ENCODE assay signal across 4 cellular contexts in the genomic region with DNA sequence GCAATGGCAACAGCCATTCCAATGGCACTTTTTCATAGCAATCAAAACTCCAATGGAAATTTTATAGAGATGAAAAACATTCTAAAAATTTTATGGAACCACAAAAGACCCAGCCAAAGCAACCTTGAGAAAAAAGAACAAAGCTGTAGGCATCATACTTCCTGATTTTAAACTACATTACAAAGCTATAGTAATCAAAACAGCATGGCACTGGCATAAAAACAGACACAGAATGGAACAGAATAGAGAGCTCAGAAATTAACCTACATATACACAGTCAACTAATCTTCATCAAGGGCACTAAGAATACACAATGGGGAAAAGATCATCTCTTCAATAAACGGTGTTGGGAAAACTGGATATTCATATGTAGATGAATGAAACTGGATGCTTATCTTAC.
TF ChIP-seq lines count a peak whose summit lies in the region.

No MANE protein-coding gene starts in this region.

TF ChIP-seq in HCT116, 20 proteins besides CTCF, POLR2A, EP300 and RAD21:
- no peak for TF ChIP-seq EZH2 (IDR thresholded peaks at IDR 0.05)
- TF ChIP-seq CBX3 (IDR thresholded peaks at IDR 0.05; ENCODE audit: low read depth), result peak; percentile 43; the same call in 1 of the 2 replicates

TF ChIP-seq in HEK293, 187 proteins besides CTCF, POLR2A, EP300 and RAD21:
- TF ChIP-seq HOXC10 (CRISPR knock-in tag; IDR thresholded peaks at IDR 0.05) (no peak), SETDB1 (IDR thresholded peaks at IDR 0.05; ENCODE audit: insufficient read length, low read length) (peak; percentile 81), ZNF19 (tag by site-specific recombination; IDR thresholded peaks at IDR 0.05; ENCODE audit: low read depth) (no peak), ZNF175 (tag by site-specific recombination; IDR thresholded peaks at IDR 0.05) (no peak), ZNF350 (tag by site-specific recombination; IDR thresholded peaks at IDR 0.05) (no peak), ZNF37A (tag by site-specific recombination; IDR thresholded peaks at IDR 0.05) (no peak), GLI2 (tag by site-specific recombination; IDR thresholded peaks at IDR 0.05; ENCODE audit: borderline replicate concordance, low read depth) (no peak), ZNF623 (tag by site-specific recombination; IDR thresholded peaks at IDR 0.05) (no peak)
- TF ChIP-seq, protein P1, sequence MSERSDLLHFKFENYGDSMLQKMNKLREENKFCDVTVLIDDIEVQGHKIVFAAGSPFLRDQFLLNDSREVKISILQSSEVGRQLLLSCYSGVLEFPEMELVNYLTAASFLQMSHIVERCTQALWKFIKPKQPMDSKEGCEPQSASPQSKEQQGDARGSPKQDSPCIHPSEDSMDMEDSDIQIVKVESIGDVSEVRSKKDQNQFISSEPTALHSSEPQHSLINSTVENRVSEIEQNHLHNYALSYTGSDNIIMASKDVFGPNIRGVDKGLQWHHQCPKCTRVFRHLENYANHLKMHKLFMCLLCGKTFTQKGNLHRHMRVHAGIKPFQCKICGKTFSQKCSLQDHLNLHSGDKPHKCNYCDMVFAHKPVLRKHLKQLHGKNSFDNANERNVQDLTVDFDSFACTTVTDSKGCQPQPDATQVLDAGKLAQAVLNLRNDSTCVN (tag by site-specific recombination; optimal IDR thresholded peaks at IDR 0.05), result no peak
- TF ChIP-seq, protein P2, sequence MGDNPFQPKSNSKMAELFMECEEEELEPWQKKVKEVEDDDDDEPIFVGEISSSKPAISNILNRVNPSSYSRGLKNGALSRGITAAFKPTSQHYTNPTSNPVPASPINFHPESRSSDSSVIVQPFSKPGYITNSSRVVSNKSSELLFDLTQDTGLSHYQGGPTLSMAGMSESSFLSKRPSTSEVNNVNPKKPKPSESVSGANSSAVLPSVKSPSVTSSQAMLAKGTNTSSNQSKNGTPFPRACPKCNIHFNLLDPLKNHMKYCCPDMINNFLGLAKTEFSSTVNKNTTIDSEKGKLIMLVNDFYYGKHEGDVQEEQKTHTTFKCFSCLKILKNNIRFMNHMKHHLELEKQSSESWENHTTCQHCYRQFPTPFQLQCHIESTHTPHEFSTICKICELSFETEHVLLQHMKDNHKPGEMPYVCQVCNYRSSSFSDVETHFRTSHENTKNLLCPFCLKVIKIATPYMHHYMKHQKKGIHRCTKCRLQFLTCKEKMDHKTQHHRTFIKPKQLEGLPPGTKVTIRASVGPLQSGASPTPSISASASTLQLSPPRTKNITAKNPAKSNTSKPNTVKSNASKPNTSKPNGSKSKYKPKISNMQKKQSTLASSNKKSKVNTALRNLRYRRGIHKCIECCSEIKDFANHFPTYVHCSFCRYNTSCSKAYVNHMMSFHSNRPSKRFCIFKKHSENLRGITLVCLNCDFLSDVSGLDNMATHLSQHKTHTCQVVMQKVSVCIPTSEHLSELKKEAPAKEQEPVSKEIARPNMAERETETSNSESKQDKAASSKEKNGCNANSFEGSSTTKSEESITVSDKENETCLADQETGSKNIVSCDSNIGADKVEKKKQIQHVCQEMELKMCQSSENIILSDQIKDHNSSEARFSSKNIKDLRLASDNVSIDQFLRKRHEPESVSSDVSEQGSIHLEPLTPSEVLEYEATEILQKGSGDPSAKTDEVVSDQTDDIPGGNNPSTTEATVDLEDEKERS (tag by site-specific recombination; IDR thresholded peaks at IDR 0.05), result peak; percentile 89; the same call in 1 of the 2 replicates

TF ChIP-seq in K562, 482 proteins besides CTCF, POLR2A, EP300 and RAD21:
- TF ChIP-seq HNRNPH1 (optimal IDR thresholded peaks at IDR 0.05; ENCODE audit: low read depth, low read length) (no peak), TRIM28 (IDR thresholded peaks at IDR 0.05) (peak; percentile 54; the same call in 1 of the 2 replicates), BCOR (IDR thresholded peaks at IDR 0.05) (peak; percentile 29; the same call in 1 of the 2 replicates), ADNP (tag; IDR thresholded peaks at IDR 0.05) (no peak), FOXK2 (conservative IDR thresholded peaks at IDR 0.05 in 1 of 2, IDR thresholded peaks at IDR 0.05 in 1 of 2; ENCODE audit: low read depth in 2 of 2) (no peak), RBM25 (IDR thresholded peaks at IDR 0.05; ENCODE audit: low read depth, low read length, severe bottlenecking) (peak; percentile 84)
- TF ChIP-seq, protein P3, sequence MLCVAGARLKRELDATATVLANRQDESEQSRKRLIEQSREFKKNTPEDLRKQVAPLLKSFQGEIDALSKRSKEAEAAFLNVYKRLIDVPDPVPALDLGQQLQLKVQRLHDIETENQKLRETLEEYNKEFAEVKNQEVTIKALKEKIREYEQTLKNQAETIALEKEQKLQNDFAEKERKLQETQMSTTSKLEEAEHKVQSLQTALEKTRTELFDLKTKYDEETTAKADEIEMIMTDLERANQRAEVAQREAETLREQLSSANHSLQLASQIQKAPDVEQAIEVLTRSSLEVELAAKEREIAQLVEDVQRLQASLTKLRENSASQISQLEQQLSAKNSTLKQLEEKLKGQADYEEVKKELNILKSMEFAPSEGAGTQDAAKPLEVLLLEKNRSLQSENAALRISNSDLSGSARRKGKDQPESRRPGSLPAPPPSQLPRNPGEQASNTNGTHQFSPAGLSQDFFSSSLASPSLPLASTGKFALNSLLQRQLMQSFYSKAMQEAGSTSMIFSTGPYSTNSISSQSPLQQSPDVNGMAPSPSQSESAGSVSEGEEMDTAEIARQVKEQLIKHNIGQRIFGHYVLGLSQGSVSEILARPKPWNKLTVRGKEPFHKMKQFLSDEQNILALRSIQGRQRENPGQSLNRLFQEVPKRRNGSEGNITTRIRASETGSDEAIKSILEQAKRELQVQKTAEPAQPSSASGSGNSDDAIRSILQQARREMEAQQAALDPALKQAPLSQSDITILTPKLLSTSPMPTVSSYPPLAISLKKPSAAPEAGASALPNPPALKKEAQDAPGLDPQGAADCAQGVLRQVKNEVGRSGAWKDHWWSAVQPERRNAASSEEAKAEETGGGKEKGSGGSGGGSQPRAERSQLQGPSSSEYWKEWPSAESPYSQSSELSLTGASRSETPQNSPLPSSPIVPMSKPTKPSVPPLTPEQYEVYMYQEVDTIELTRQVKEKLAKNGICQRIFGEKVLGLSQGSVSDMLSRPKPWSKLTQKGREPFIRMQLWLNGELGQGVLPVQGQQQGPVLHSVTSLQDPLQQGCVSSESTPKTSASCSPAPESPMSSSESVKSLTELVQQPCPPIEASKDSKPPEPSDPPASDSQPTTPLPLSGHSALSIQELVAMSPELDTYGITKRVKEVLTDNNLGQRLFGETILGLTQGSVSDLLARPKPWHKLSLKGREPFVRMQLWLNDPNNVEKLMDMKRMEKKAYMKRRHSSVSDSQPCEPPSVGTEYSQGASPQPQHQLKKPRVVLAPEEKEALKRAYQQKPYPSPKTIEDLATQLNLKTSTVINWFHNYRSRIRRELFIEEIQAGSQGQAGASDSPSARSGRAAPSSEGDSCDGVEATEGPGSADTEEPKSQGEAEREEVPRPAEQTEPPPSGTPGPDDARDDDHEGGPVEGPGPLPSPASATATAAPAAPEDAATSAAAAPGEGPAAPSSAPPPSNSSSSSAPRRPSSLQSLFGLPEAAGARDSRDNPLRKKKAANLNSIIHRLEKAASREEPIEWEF (CRISPR knock-in tag; IDR thresholded peaks at IDR 0.05), result no peak
- TF ChIP-seq, protein P4, sequence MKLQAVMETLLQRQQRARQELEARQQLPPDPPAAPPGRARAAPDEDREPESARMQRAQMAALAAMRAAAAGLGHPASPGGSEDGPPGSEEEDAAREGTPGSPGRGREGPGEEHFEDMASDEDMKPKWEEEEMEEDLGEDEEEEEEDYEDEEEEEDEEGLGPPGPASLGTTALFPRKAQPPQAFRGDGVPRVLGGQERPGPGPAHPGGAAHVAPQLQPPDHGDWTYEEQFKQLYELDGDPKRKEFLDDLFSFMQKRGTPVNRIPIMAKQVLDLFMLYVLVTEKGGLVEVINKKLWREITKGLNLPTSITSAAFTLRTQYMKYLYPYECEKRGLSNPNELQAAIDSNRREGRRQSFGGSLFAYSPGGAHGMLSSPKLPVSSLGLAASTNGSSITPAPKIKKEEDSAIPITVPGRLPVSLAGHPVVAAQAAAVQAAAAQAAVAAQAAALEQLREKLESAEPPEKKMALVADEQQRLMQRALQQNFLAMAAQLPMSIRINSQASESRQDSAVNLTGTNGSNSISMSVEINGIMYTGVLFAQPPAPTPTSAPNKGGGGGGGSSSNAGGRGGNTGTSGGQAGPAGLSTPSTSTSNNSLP (IDR thresholded peaks at IDR 0.05; ENCODE audit: borderline replicate concordance, low read depth, low read length), result no peak
- TF ChIP-seq, protein P5, sequence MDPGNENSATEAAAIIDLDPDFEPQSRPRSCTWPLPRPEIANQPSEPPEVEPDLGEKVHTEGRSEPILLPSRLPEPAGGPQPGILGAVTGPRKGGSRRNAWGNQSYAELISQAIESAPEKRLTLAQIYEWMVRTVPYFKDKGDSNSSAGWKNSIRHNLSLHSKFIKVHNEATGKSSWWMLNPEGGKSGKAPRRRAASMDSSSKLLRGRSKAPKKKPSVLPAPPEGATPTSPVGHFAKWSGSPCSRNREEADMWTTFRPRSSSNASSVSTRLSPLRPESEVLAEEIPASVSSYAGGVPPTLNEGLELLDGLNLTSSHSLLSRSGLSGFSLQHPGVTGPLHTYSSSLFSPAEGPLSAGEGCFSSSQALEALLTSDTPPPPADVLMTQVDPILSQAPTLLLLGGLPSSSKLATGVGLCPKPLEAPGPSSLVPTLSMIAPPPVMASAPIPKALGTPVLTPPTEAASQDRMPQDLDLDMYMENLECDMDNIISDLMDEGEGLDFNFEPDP (CRISPR knock-in tag; IDR thresholded peaks at IDR 0.05), result no peak

TF ChIP-seq in H1, 55 proteins besides CTCF, POLR2A, EP300 and RAD21:
- 0 out of 2 replicates have a peak, but pooled peaks have one; percentile 42 for TF ChIP-seq KDM1A (IDR thresholded peaks at IDR 0.05; ENCODE audit: borderline replicate concordance, low read length)
- no peak for TF ChIP-seq SRF (IDR thresholded peaks at IDR 0.05; ENCODE audit: low read depth, low read length)
- no peak for TF ChIP-seq SIX5 (IDR thresholded peaks at IDR 0.05; ENCODE audit: low read depth, low read length)
- no peak for TF ChIP-seq CBX5 (IDR thresholded peaks at IDR 0.05; ENCODE audit: low read depth, low read length)
TF ChIP-seq in H1: peak in this region for 1.
